In the genomic region with DNA sequence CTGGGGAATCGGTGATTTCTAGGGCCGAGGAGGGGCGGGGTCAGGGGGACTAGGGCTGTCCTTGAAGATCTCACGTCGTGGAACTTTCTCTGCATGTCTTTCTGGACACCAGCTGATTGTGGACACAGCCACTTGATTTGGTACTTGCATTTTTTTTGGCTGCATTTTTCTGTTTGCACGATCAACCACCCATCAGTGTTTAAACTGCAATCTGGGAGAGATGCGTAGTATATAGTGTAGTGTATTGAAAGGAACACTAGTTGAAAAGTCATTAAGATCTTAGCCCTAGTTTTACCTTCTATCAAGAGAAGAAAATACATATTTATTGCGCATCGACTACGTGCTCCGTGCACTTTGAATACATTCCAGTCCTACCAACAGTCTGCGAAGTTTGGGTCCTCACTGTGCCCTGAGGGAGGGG, we compare ENCODE assay signal across 8 cellular contexts. TPM values are rescaled to one million over a fixed set of nuclear protein-coding genes. Genes with fewer than 3 reads are reported as not detected.
DNase-seq lines count a peak whose midpoint lies in the region; ATAC-seq and TF ChIP-seq lines count a peak whose summit lies in the region.

No MANE protein-coding gene starts in this region.

- peak overlapping the region; percentile 91 for H3K4me3 ChIP-seq in kidney epithelial cell (ENCODE audit: low read depth, low read length)

- peaks cover 2% of the 10 kb centered on the region for H3K36me3 Mint-ChIP-seq in activated naive CD8-positive, alpha-beta T cell treated with anti-CD3 and anti-CD28 coated beads, Interleukin-2, amount 10 ng/mL, durations not matched to agents 7 days and 5 days
- peaks cover 15% of the 10 kb centered on the region for H3K36me3 Mint-ChIP-seq in stimulated activated memory B cell treated with anti-CD40 and anti-IgM and Interleukin-4, amounts not matched to agents 10 μg/mL and 1 μg/mL and 100 μg/mL, for 72 hours

- H3K36me3 ChIP-seq in kidney epithelial cell (ENCODE audit: control insufficient read depth, insufficient read depth, low read length) = no peaks in the 10 kb centered on the region

- POLR2A ChIA-PET in activated naive CD8-positive, alpha-beta T cell treated with anti-CD3 and anti-CD28 coated beads, Interleukin-2, amount 10 ng/mL, durations not matched to agents 7 days and 5 days (lab: Charles Lee) = interaction anchor here (0.6 to 2.0 kb wide), 4 partner anchors 13 to 470 kb away, joined by 3 to 10 read pairs (median 4); partner anchors contain the start of genes RWDD1 and TSPYL1

- peak; percentile 62 to 77 for DNase-seq in stimulated activated CD4-positive, alpha-beta T cell treated with anti-CD3 and anti-CD28 coated beads, Interleukin-12 subunit alpha, Interleukin-12 subunit beta, amount 100 ng/mL, for 24 hours (ENCODE audit: low read depth in 2 of 2)
- DNase-seq in stimulated activated CD4-positive, alpha-beta T cell treated with anti-CD3 and anti-CD28 coated beads, Interleukin-2, amount 100 ng/mL, for 48 hours = no peak
- no peak for DNase-seq in activated naive CD8-positive, alpha-beta T cell treated with anti-CD3 and anti-CD28 coated beads, Interleukin-2, amount 10 ng/mL, durations not matched to agents 7 days and 5 days
- DNase-seq in kidney epithelial cell (ENCODE audit: low read depth) (no peak), NCI-H146 (lab: John Stamatoyannopoulos, UW) (no peak), SHP77 (lab: John Stamatoyannopoulos, UW) (no peak), HuH-7 (ENCODE audit: low spot score) (no peak)

- H3K27ac Mint-ChIP-seq in activated naive CD8-positive, alpha-beta T cell treated with anti-CD3 and anti-CD28 coated beads, Interleukin-2, amount 10 ng/mL, durations not matched to agents 7 days and 5 days = peak overlapping the region; percentile 87
- peak overlapping the region; percentile 96 for H3K27ac Mint-ChIP-seq in stimulated activated memory B cell treated with anti-CD40 and anti-IgM and Interleukin-4, amounts not matched to agents 10 μg/mL and 1 μg/mL and 100 μg/mL, for 72 hours

- H3K27me3 Mint-ChIP-seq in activated naive CD8-positive, alpha-beta T cell treated with anti-CD3 and anti-CD28 coated beads, Interleukin-2, amount 10 ng/mL, durations not matched to agents 7 days and 5 days = no peaks in the 10 kb centered on the region
- no peaks in the 10 kb centered on the region for H3K27me3 Mint-ChIP-seq in stimulated activated memory B cell treated with anti-CD40 and anti-IgM and Interleukin-4, amounts not matched to agents 10 μg/mL and 1 μg/mL and 100 μg/mL, for 72 hours

- peak overlapping the region; percentile 94 for H3K4me3 Mint-ChIP-seq in activated naive CD8-positive, alpha-beta T cell treated with anti-CD3 and anti-CD28 coated beads, Interleukin-2, amount 10 ng/mL, durations not matched to agents 7 days and 5 days
- peak overlapping the region; percentile 98 for H3K4me3 Mint-ChIP-seq in stimulated activated memory B cell treated with anti-CD40 and anti-IgM and Interleukin-4, amounts not matched to agents 10 μg/mL and 1 μg/mL and 100 μg/mL, for 72 hours

- H3K9me3 Mint-ChIP-seq in activated naive CD8-positive, alpha-beta T cell treated with anti-CD3 and anti-CD28 coated beads, Interleukin-2, amount 10 ng/mL, durations not matched to agents 7 days and 5 days = no peaks in the 10 kb centered on the region
- H3K9me3 Mint-ChIP-seq in stimulated activated memory B cell treated with anti-CD40 and anti-IgM and Interleukin-4, amounts not matched to agents 10 μg/mL and 1 μg/mL and 100 μg/mL, for 72 hours = no peaks in the 10 kb centered on the region

- no peak for TF ChIP-seq CTCF in kidney epithelial cell (IDR thresholded peaks at IDR 0.05; ENCODE audit: insufficient read depth, low read length, poor library complexity, severe bottlenecking)

- peaks cover 33% of the 10 kb centered on the region for H3K4me1 Mint-ChIP-seq in activated naive CD8-positive, alpha-beta T cell treated with anti-CD3 and anti-CD28 coated beads, Interleukin-2, amount 10 ng/mL, durations not matched to agents 7 days and 5 days
- H3K4me1 Mint-ChIP-seq in stimulated activated memory B cell treated with anti-CD40 and anti-IgM and Interleukin-4, amounts not matched to agents 10 μg/mL and 1 μg/mL and 100 μg/mL, for 72 hours = peaks cover 64% of the 10 kb centered on the region

- ATAC-seq in activated naive CD8-positive, alpha-beta T cell treated with anti-CD3 and anti-CD28 coated beads, Interleukin-2, amount 10 ng/mL, durations not matched to agents 7 days and 5 days (ENCODE audit: low read depth) = peak; percentile 1
- ATAC-seq in stimulated activated memory B cell treated with anti-CD40 and anti-IgM and Interleukin-4, amounts not matched to agents 10 μg/mL and 1 μg/mL and 100 μg/mL, for 72 hours = no peak

- no peaks in the 10 kb centered on the region for H3K27me3 ChIP-seq in kidney epithelial cell (ENCODE audit: control insufficient read depth, insufficient read depth, low read length)

RNA-seq across cellular contexts. Expression of gene NT5DC1, which starts 0.7 kb away (rescaled TPM):
- total RNA-seq in activated naive CD8-positive, alpha-beta T cell treated with anti-CD3 and anti-CD28 coated beads, Interleukin-2, amount 10 ng/mL, durations not matched to agents 7 days and 5 days = 10 to 100 TPM; 31.5 to 36.3 TPM
- 7.3 and 19.3 TPM in 2 replicates for total RNA-seq in kidney epithelial cell

RNA-seq across cellular contexts. Expression of gene COL10A1, which starts 24.6 kb away (rescaled TPM):
- total RNA-seq in activated naive CD8-positive, alpha-beta T cell treated with anti-CD3 and anti-CD28 coated beads, Interleukin-2, amount 10 ng/mL, durations not matched to agents 7 days and 5 days = not detected
- total RNA-seq in kidney epithelial cell = not detected in 2 replicates

RNA-seq across cellular contexts. Expression of gene FRK, which starts 40.6 kb away (rescaled TPM):
- total RNA-seq in activated naive CD8-positive, alpha-beta T cell treated with anti-CD3 and anti-CD28 coated beads, Interleukin-2, amount 10 ng/mL, durations not matched to agents 7 days and 5 days = under 1 TPM; 0.03 to 0.06 TPM
- total RNA-seq in kidney epithelial cell = 2.9 and 3.1 TPM in 2 replicates

Comparison
In these comparisons a context has a peak if more than half of its experiments do, and no peak if none do; other contexts are left out.
1. DNase-seq: peak in stimulated activated CD4-positive, alpha-beta T cell treated with anti-CD3 and anti-CD28 coated beads, Interleukin-12 subunit alpha, Interleukin-12 subunit beta, amount 100 ng/mL, for 24 hours (2 of 2); none in stimulated activated CD4-positive, alpha-beta T cell treated with anti-CD3 and anti-CD28 coated beads, Interleukin-2, amount 100 ng/mL, for 48 hours (0 of 2), activated naive CD8-positive, alpha-beta T cell treated with anti-CD3 and anti-CD28 coated beads, Interleukin-2, amount 10 ng/mL, durations not matched to agents 7 days and 5 days (single experiment), kidney epithelial cell (single experiment), NCI-H146 (single experiment), SHP77 (0 of 2) and HuH-7 (single experiment).